19 cellular contexts compared by ENCODE assay signal in genomic region chr20:57838670-57839142, GRCh38.
DNase-seq lines count a peak whose midpoint lies in the region; ATAC-seq and TF ChIP-seq lines count a peak whose summit lies in the region.
"Had no signal": no experiment of that assay in that cellular context is flagged by ENCODE, and none has a peak within 500 bp of the region (broad histone marks: within the 10 kb centered on the region; RNA-seq: fewer than 3 reads in every experiment).

No MANE protein-coding gene starts in this region.

- no peaks in the 10 kb centered on the region for H3K9me3 Mint-ChIP-seq in Caco-2 (ENCODE audit: unreplicated experiment)
- H3K9me3 Mint-ChIP-seq in activated T-helper 1 cell treated with anti-CD3 and anti-CD28 coated beads, Interleukin-12 subunit alpha, Interleukin-12 subunit beta, Interleukin-2, Interleukin-4 antibody, amounts not matched to agents 30 ng/mL and 10 ng/mL and 1 ng/mL, durations not matched to agents 14 hours and 24 hours and 36 hours = no peaks in the 10 kb centered on the region
- H3K9me3 Mint-ChIP-seq: T-helper 1 cell treated with Interleukin-12 subunit alpha and Interleukin-12 subunit beta and Interleukin-4 antibody, amounts not matched to agents 30 μg/mL and 1 μg/mL, for 36 hours had no signal

- no peaks in the 10 kb centered on the region for H4K20me1 ChIP-seq in SK-N-SH (ENCODE audit: insufficient read depth)

- H3K4me1 ChIP-seq in SK-N-SH (ENCODE audit: control insufficient read depth in 1 of 2, insufficient read depth in 2 of 2, low read depth in 1 of 2, low read length in 1 of 2) (peaks cover 0 to 70% of the 10 kb centered on the region in 2 experiments; a peak in 2 of 4 replicates), Caco-2 (no peaks in the 10 kb centered on the region)
- H3K4me1 ChIP-seq: esophagus squamous epithelium had no signal

- TF ChIP-seq EP300 in SK-N-SH (IDR thresholded peaks at IDR 0.05; ENCODE audit: borderline replicate concordance in 1 of 2, low read depth in 1 of 2, low read length in 1 of 2) = peak in 1 of 2 experiments; percentile 74; a peak in 2 of 4 replicates

- no peaks in the 10 kb centered on the region for H3K36me3 Mint-ChIP-seq in Caco-2 (ENCODE audit: insufficient read depth, unreplicated experiment)
- H3K36me3 Mint-ChIP-seq in activated T-helper 1 cell treated with anti-CD3 and anti-CD28 coated beads, Interleukin-12 subunit alpha, Interleukin-12 subunit beta, Interleukin-2, Interleukin-4 antibody, amounts not matched to agents 30 ng/mL and 10 ng/mL and 1 ng/mL, durations not matched to agents 14 hours and 24 hours and 36 hours (ENCODE audit: low read depth) = no peaks in the 10 kb centered on the region

- CTCF ChIA-PET in SK-N-SH (lab: Yijun Ruan, JAX) = interaction anchor here (0.7 to 1.3 kb wide), 8 partner anchors 9 to 248 kb away, joined by 3 to 4 read pairs (median 3); no protein-coding TSS in a partner anchor
- CTCF ChIA-PET in Caco-2 (lab: Charles Lee) = no interaction called here

- no peak overlapping the region for H2AFZ ChIP-seq in SK-N-SH (ENCODE audit: low read depth)

- 0 out of 2 replicates have a peak, but pooled peaks have one; percentile 1 for TF ChIP-seq RAD21 in SK-N-SH (IDR thresholded peaks at IDR 0.05; ENCODE audit: low read length)

- H3K36me3 ChIP-seq in SK-N-SH (replicated peaks in 1 of 2; ENCODE audit: control insufficient read depth in 1 of 2, insufficient read depth in 2 of 2, low read length in 1 of 2) (no peaks in the 10 kb centered on the region), Caco-2 (ENCODE audit: control insufficient read depth, insufficient read depth, low read length) (no peaks in the 10 kb centered on the region), H7 (replicated peaks; ENCODE audit: control insufficient read depth, insufficient read depth, low read length) (no peaks in the 10 kb centered on the region)
- H3K36me3 ChIP-seq: brain microvascular endothelial cell, esophagus squamous epithelium, heart left ventricle, transverse colon had no signal

- H3K27ac ChIP-seq in SK-N-SH (ENCODE audit: low read depth in 2 of 2, low read length in 1 of 2) = peak overlapping the region in 1 of 2 experiments; percentile 98; a peak in 2 of 4 replicates
- H3K27ac ChIP-seq: brain microvascular endothelial cell, esophagus squamous epithelium, transverse colon had no signal

- POLR2A ChIA-PET in SK-N-SH (lab: Yijun Ruan, JAX) = interaction anchor here (0.6 to 1.1 kb wide), 3 partner anchors 43 to 201 kb away, joined by 3 to 4 read pairs (median 3); no protein-coding TSS in a partner anchor
- POLR2A ChIA-PET in Caco-2 (lab: Charles Lee) = no interaction called here

- TF ChIP-seq CTCF in SK-N-SH (IDR thresholded peaks at IDR 0.05) (no peak), Caco-2 (IDR thresholded peaks at IDR 0.05; ENCODE audit: insufficient read depth in 1 of 2, low read depth in 1 of 2, low read length in 1 of 2, severe bottlenecking in 1 of 2, unreplicated experiment in 1 of 2) (no peak)

- H3K4me3 Mint-ChIP-seq in Caco-2 (ENCODE audit: unreplicated experiment) = no peak overlapping the region
- H3K4me3 Mint-ChIP-seq in activated T-helper 1 cell treated with anti-CD3 and anti-CD28 coated beads, Interleukin-12 subunit alpha, Interleukin-12 subunit beta, Interleukin-2, Interleukin-4 antibody, amounts not matched to agents 30 ng/mL and 10 ng/mL and 1 ng/mL, durations not matched to agents 14 hours and 24 hours and 36 hours = no peak overlapping the region
- H3K4me3 Mint-ChIP-seq: T-helper 1 cell treated with Interleukin-12 subunit alpha and Interleukin-12 subunit beta and Interleukin-4 antibody, amounts not matched to agents 30 μg/mL and 1 μg/mL, for 36 hours had no signal

- H3K4me1 Mint-ChIP-seq in Caco-2 (ENCODE audit: low read depth, unreplicated experiment) = no peaks in the 10 kb centered on the region
- no peaks in the 10 kb centered on the region for H3K4me1 Mint-ChIP-seq in activated T-helper 1 cell treated with anti-CD3 and anti-CD28 coated beads, Interleukin-12 subunit alpha, Interleukin-12 subunit beta, Interleukin-2, Interleukin-4 antibody, amounts not matched to agents 30 ng/mL and 10 ng/mL and 1 ng/mL, durations not matched to agents 14 hours and 24 hours and 36 hours (ENCODE audit: low read depth)

- intact Hi-C loops in Caco-2 (cut with micrococcal nuclease; ENCODE audit: unreplicated experiment) = no loop called here
- intact Hi-C loops in activated T-helper 1 cell treated with anti-CD3 and anti-CD28 coated beads, Interleukin-12 subunit alpha, Interleukin-12 subunit beta, Interleukin-2, Interleukin-4 antibody, amounts not matched to agents 30 ng/mL and 10 ng/mL and 1 ng/mL, durations not matched to agents 14 hours and 24 hours and 36 hours (cut with micrococcal nuclease) = no loop called here

- H3F3A ChIP-seq in SK-N-SH (replicated peaks; ENCODE audit: insufficient read depth) = no peaks in the 10 kb centered on the region

- H3K9ac ChIP-seq in SK-N-SH = no peak overlapping the region

- no peaks in the 10 kb centered on the region for H3K79me2 ChIP-seq in SK-N-SH (ENCODE audit: insufficient read depth)

- WGBS in SK-N-SH (ENCODE audit: low lambda C conversion rate) = 46% methylated on average over 13 of the region's 18 CpGs

- H3K4me2 ChIP-seq in SK-N-SH = no peak overlapping the region
- H3K4me2 ChIP-seq: smooth muscle cell had no signal

- BruUV-seq in Caco-2 (replicated peaks; lab: Mats Ljungman, UMichigan) = no TSS peak

- H3K27ac Mint-ChIP-seq in Caco-2 (ENCODE audit: unreplicated experiment) = no peak overlapping the region
- H3K27ac Mint-ChIP-seq in activated T-helper 1 cell treated with anti-CD3 and anti-CD28 coated beads, Interleukin-12 subunit alpha, Interleukin-12 subunit beta, Interleukin-2, Interleukin-4 antibody, amounts not matched to agents 30 ng/mL and 10 ng/mL and 1 ng/mL, durations not matched to agents 14 hours and 24 hours and 36 hours = no peak overlapping the region
- H3K27ac Mint-ChIP-seq: T-helper 1 cell treated with Interleukin-12 subunit alpha and Interleukin-12 subunit beta and Interleukin-4 antibody, amounts not matched to agents 30 μg/mL and 1 μg/mL, for 36 hours had no signal

- peak; percentile 41 for DNase-seq in AG20443 (ENCODE audit: low spot score)
- DNase-seq in NCI-H1092 (lab: John Stamatoyannopoulos, UW) = peak; percentile 17
- DNase-seq in SK-N-SH = peak; percentile 89
- peak; percentile 58 for DNase-seq in myocyte (ENCODE audit: low read depth)
- no peak for DNase-seq in Caco-2
- DNase-seq in H7 = no peak
- DNase-seq in activated T-helper 1 cell treated with anti-CD3 and anti-CD28 coated beads, Interleukin-12 subunit alpha, Interleukin-12 subunit beta, Interleukin-2, Interleukin-4 antibody, amounts not matched to agents 30 ng/mL and 10 ng/mL and 1 ng/mL, durations not matched to agents 14 hours and 24 hours and 36 hours (ENCODE audit: low spot score) = no peak
- DNase-seq: activated CD4-positive, alpha-beta T cell treated with anti-CD3 and anti-CD28 coated beads for 1 hour; brain microvascular endothelial cell; esophagus squamous epithelium; heart left ventricle; KBM-7; NCI-H1436; occipital lobe; stimulated activated naive CD4-positive, alpha-beta T cell; transverse colon had no signal

- no peaks in the 10 kb centered on the region for H3K9me2 ChIP-seq in SK-N-SH

- ATAC-seq in HG02763 (IDR thresholded peaks at IDR 0.05; ENCODE audit: unreplicated experiment) = no peak

- H3K4me3 ChIP-seq in SK-N-SH (ENCODE audit: low read depth in 2 of 2, low read length in 1 of 2) (no peak overlapping the region), Caco-2 (ENCODE audit: low read depth, low read length) (no peak overlapping the region), H7 (ENCODE audit: insufficient read depth, low read depth, low read length) (no peak overlapping the region)
- H3K4me3 ChIP-seq: esophagus squamous epithelium, heart left ventricle, smooth muscle cell, transverse colon had no signal

- H3K9me3 ChIP-seq in SK-N-SH (no peaks in the 10 kb centered on the region), Caco-2 (no peaks in the 10 kb centered on the region)
- H3K9me3 ChIP-seq: esophagus squamous epithelium, heart left ventricle, transverse colon had no signal

- peaks cover 15% of the 10 kb centered on the region for H3K27me3 Mint-ChIP-seq in Caco-2 (ENCODE audit: insufficient read depth, unreplicated experiment)
- peaks cover 4% of the 10 kb centered on the region for H3K27me3 Mint-ChIP-seq in activated T-helper 1 cell treated with anti-CD3 and anti-CD28 coated beads, Interleukin-12 subunit alpha, Interleukin-12 subunit beta, Interleukin-2, Interleukin-4 antibody, amounts not matched to agents 30 ng/mL and 10 ng/mL and 1 ng/mL, durations not matched to agents 14 hours and 24 hours and 36 hours (ENCODE audit: insufficient read depth)

- H3K27me3 ChIP-seq in SK-N-SH (ENCODE audit: insufficient read depth) (no peaks in the 10 kb centered on the region), Caco-2 (replicated peaks; ENCODE audit: control insufficient read depth, insufficient read depth, low read length) (peaks cover 5% of the 10 kb centered on the region), H7 (ENCODE audit: control insufficient read depth, insufficient read depth, low read length) (no peaks in the 10 kb centered on the region)
- H3K27me3 ChIP-seq: heart left ventricle, transverse colon had no signal

TF ChIP-seq in SK-N-SH, 30 proteins besides CTCF, POLR2A, EP300 and RAD21:
- peak; percentile 45; the same call in 1 of the 2 replicates for TF ChIP-seq GATA2 (CRISPR knock-in tag; IDR thresholded peaks at IDR 0.05)
- TF ChIP-seq CHD2 (IDR thresholded peaks at IDR 0.05; ENCODE audit: low read length, partially characterized antibody) = peak; percentile 62
- TF ChIP-seq NRF1 (IDR thresholded peaks at IDR 0.05; ENCODE audit: low read depth, low read length) = no peak
- TF ChIP-seq TCF12 (IDR thresholded peaks at IDR 0.05) = peak; percentile 47; the same call in 1 of the 2 replicates
- TF ChIP-seq RCOR1 (IDR thresholded peaks at IDR 0.05; ENCODE audit: low read length) = peak; percentile 9; the same call in 1 of the 2 replicates
- peak; percentile 84; the same call in 1 of the 2 replicates for TF ChIP-seq MXI1 (IDR thresholded peaks at IDR 0.05; ENCODE audit: low read depth, low read length)
- TF ChIP-seq TEAD4 (IDR thresholded peaks at IDR 0.05; ENCODE audit: borderline replicate concordance, insufficient read depth) = no peak
- peak; percentile 58 for TF ChIP-seq FOXJ3 (CRISPR knock-in tag; IDR thresholded peaks at IDR 0.05)

Comparison
In these comparisons a context has a peak if more than half of its experiments do, and no peak if none do; other contexts are left out.
1. DNase-seq: peak in AG20443 (single experiment), NCI-H1092 (single experiment), SK-N-SH (single experiment) and myocyte (single experiment); none in Caco-2 (0 of 2), H7 (single experiment) and activated T-helper 1 cell treated with anti-CD3 and anti-CD28 coated beads, Interleukin-12 subunit alpha, Interleukin-12 subunit beta, Interleukin-2, Interleukin-4 antibody, amounts not matched to agents 30 ng/mL and 10 ng/mL and 1 ng/mL, durations not matched to agents 14 hours and 24 hours and 36 hours (single experiment).